Comparison of ENCODE assay signal across 14 cellular contexts in genomic region chr9:72828281-72828731, GRCh38.
A peak's percentile ranks its signal among the peaks of the same experiment; 100 is the strongest.
DNase-seq lines count a peak whose midpoint lies in the region; FAIRE-seq and TF ChIP-seq lines count a peak whose summit lies in the region.
"Had no signal": no experiment of that assay in that cellular context is flagged by ENCODE, and none has a peak within 500 bp of the region (broad histone marks: within the 10 kb centered on the region; RNA-seq: fewer than 3 reads in every experiment).

No MANE protein-coding gene starts in this region.

- no peak overlapping the region for H3K27ac Mint-ChIP-seq in Caco-2 (ENCODE audit: unreplicated experiment)
- H3K27ac Mint-ChIP-seq in T-helper 2 cell treated with Interferon-gamma antibody and Interleukin-4, amounts not matched to agents 5 μg/mL and 100 μg/mL, for 36 hours = no peak overlapping the region

- no peaks in the 10 kb centered on the region for H3K4me1 Mint-ChIP-seq in Caco-2 (ENCODE audit: low read depth, unreplicated experiment)
- H3K4me1 Mint-ChIP-seq in T-helper 2 cell treated with Interferon-gamma antibody and Interleukin-4, amounts not matched to agents 5 μg/mL and 100 μg/mL, for 36 hours (ENCODE audit: low read depth) = no peaks in the 10 kb centered on the region

- peaks cover 0 to 4% of the 10 kb centered on the region in 2 donors for H3K4me1 ChIP-seq in muscle layer of duodenum (ENCODE audit: control insufficient read depth in 1 of 2, insufficient read depth in 2 of 2, low read length in 2 of 2)
- no peaks in the 10 kb centered on the region for H3K4me1 ChIP-seq in Caco-2
- H3K4me1 ChIP-seq: adrenal gland, right atrium auricular region had no signal

- FAIRE-seq in D721Med (lab: Jason Lieb, UNC) = peak; percentile 98

- no peak for DNase-seq in D721Med (ENCODE audit: insufficient read length, low spot score)
- DNase-seq in NCI-H82 treated with DMSO at 0.1 percent for 48 hours (lab: John Stamatoyannopoulos, UW; ENCODE audit: unreplicated experiment) = peak; percentile 88
- peak; percentile 89 for DNase-seq in epithelial cell of proximal tubule (ENCODE audit: low read depth)
- no peak for DNase-seq in Caco-2
- DNase-seq in T-helper 2 cell treated with Interferon-gamma antibody and Interleukin-4, amounts not matched to agents 5 μg/mL and 100 μg/mL, for 36 hours (ENCODE audit: low spot score) = no peak
- no peak for DNase-seq in Kasumi-1 (lab: John Stamatoyannopoulos, UW)
- no peak for DNase-seq in stimulated activated CD4-positive, alpha-beta T cell treated with anti-CD3 and anti-CD28 coated beads, Interleukin-1b, Interleukin-23, amount 100 ng/mL, for 48 hours
- DNase-seq: adrenal gland; effector memory CD4-positive, alpha-beta T cell; hippocampal formation; NCI-H1694; trophoblast cell had no signal

- H3K27ac ChIP-seq in muscle layer of duodenum (ENCODE audit: low read length) = peak overlapping the region; percentile 14
- H3K27ac ChIP-seq: adrenal gland had no signal

- H3K4me3 ChIP-seq in epithelial cell of proximal tubule (ENCODE audit: low read depth, low read length) = no peak overlapping the region
- no peak overlapping the region for H3K4me3 ChIP-seq in muscle layer of duodenum (ENCODE audit: low read depth in 1 of 2, low read length in 2 of 2)
- H3K4me3 ChIP-seq in Caco-2 (ENCODE audit: low read depth, low read length) = no peak overlapping the region
- H3K4me3 ChIP-seq: adrenal gland, right atrium auricular region had no signal

- H3K27me3 Mint-ChIP-seq in Caco-2 (ENCODE audit: insufficient read depth, unreplicated experiment) = no peaks in the 10 kb centered on the region
- H3K27me3 Mint-ChIP-seq in T-helper 2 cell treated with Interferon-gamma antibody and Interleukin-4, amounts not matched to agents 5 μg/mL and 100 μg/mL, for 36 hours (ENCODE audit: low read depth) = peaks cover 2% of the 10 kb centered on the region

- H3K4me3 Mint-ChIP-seq in Caco-2 (ENCODE audit: unreplicated experiment) = no peak overlapping the region
- H3K4me3 Mint-ChIP-seq in T-helper 2 cell treated with Interferon-gamma antibody and Interleukin-4, amounts not matched to agents 5 μg/mL and 100 μg/mL, for 36 hours = no peak overlapping the region

- H3K36me3 ChIP-seq in muscle layer of duodenum (ENCODE audit: control insufficient read depth in 1 of 2, insufficient read depth in 2 of 2, low read length in 2 of 2) (no peaks in the 10 kb centered on the region), Caco-2 (ENCODE audit: control insufficient read depth, insufficient read depth, low read length) (no peaks in the 10 kb centered on the region)
- H3K36me3 ChIP-seq: adrenal gland, right atrium auricular region had no signal

- no peaks in the 10 kb centered on the region for H3K27me3 ChIP-seq in muscle layer of duodenum (ENCODE audit: low read depth, low read length)
- no peaks in the 10 kb centered on the region for H3K27me3 ChIP-seq in Caco-2 (replicated peaks; ENCODE audit: control insufficient read depth, insufficient read depth, low read length)
- H3K27me3 ChIP-seq: adrenal gland, right atrium auricular region had no signal

- no peaks in the 10 kb centered on the region for H3K9me3 Mint-ChIP-seq in Caco-2 (ENCODE audit: unreplicated experiment)
- H3K9me3 Mint-ChIP-seq in T-helper 2 cell treated with Interferon-gamma antibody and Interleukin-4, amounts not matched to agents 5 μg/mL and 100 μg/mL, for 36 hours = no peaks in the 10 kb centered on the region

- no peaks in the 10 kb centered on the region for H3K36me3 Mint-ChIP-seq in Caco-2 (ENCODE audit: insufficient read depth, unreplicated experiment)
- no peaks in the 10 kb centered on the region for H3K36me3 Mint-ChIP-seq in T-helper 2 cell treated with Interferon-gamma antibody and Interleukin-4, amounts not matched to agents 5 μg/mL and 100 μg/mL, for 36 hours (ENCODE audit: low read depth)

- BruUV-seq in Caco-2 (replicated peaks; lab: Mats Ljungman, UMichigan) = no TSS peak

- TF ChIP-seq CTCF in D721Med (IDR thresholded peaks at IDR 0.05; ENCODE audit: insufficient read depth, missing control alignments) (no peak), epithelial cell of proximal tubule (conservative IDR thresholded peaks at IDR 0.05; ENCODE audit: low read depth, low read length) (no peak), Caco-2 (IDR thresholded peaks at IDR 0.05; ENCODE audit: insufficient read depth in 1 of 2, low read depth in 1 of 2, low read length in 1 of 2, severe bottlenecking in 1 of 2, unreplicated experiment in 1 of 2) (no peak)

- H3K9me3 ChIP-seq in muscle layer of duodenum (ENCODE audit: control insufficient read depth in 1 of 2, low read length in 2 of 2) = no peaks in the 10 kb centered on the region
- H3K9me3 ChIP-seq in Caco-2 = no peaks in the 10 kb centered on the region
- H3K9me3 ChIP-seq: adrenal gland, right atrium auricular region had no signal

- CTCF ChIA-PET in Caco-2 (lab: Charles Lee) = no interaction called here

- POLR2A ChIA-PET in Caco-2 (lab: Charles Lee) = no interaction called here

- intact Hi-C loops in Caco-2 (cut with micrococcal nuclease; ENCODE audit: unreplicated experiment) = no loop called here

Comparison
In these comparisons a context has a peak if more than half of its experiments do, and no peak if none do; other contexts are left out.
1. DNase-seq: peak in NCI-H82 treated with DMSO at 0.1 percent for 48 hours (single experiment) and epithelial cell of proximal tubule (single experiment); none in D721Med (single experiment), Caco-2 (0 of 2), T-helper 2 cell treated with Interferon-gamma antibody and Interleukin-4, amounts not matched to agents 5 μg/mL and 100 μg/mL, for 36 hours (single experiment), Kasumi-1 (0 of 2) and stimulated activated CD4-positive, alpha-beta T cell treated with anti-CD3 and anti-CD28 coated beads, Interleukin-1b, Interleukin-23, amount 100 ng/mL, for 48 hours (single experiment).